Comparison of ENCODE assay signal across 8 cellular contexts in the genomic region with DNA sequence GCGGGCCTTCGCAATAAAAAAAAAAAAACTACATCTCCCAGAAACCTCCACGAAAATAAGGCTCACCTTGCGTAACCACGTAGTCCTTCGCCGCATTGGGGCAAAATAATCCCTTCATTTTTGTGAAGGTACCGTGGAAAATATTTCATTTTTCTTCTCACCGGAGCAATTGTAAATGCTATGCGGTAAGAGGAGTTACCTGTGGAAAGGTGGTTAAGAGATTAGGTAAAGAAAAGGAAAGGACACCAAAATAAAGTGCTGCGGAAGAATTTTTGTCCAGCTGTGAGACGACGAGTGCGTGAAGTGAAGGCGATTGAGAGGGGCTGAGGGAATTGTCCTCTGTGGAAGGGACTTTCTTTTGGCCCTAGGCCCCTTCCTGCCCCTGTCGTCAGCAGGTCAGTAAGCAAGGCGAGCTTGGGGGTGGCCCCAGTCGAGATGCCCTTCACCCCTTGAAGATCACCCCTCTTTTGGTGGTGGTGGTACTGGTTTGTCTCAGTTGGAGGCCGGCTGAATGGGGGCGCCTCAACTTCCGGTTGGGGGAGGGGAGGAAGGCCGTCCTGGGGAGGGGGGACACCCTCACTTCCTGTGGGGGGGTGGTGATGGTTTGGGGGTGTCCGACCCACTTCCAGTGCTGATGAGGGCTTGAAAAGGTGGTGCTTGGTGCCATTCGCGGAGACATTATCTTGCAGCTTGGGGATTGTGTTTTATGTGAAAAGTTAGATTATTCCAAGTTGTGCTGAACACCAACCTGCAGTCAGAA. TPM values are rescaled to one million over a fixed set of nuclear protein-coding genes. Genes with fewer than 3 reads are reported as not detected.
DNase-seq lines count a peak whose midpoint lies in the region; ATAC-seq and TF ChIP-seq lines count a peak whose summit lies in the region.

A gene (plus strand): TSS at position 279 of the 760 bp plus-strand sequence. CDS start 37,520 bp downstream, outside the sequence.

- H3K9ac ChIP-seq in BLaER1, result peak within 1 kb of the TSS; percentile 90

- POLR2A ChIA-PET in activated CD4-positive, alpha-beta memory T cell treated with anti-CD3 and anti-CD28 coated beads, Interleukin-2, amount 10 ng/mL, durations not matched to agents 7 days and 5 days (lab: Charles Lee), result interaction anchor here (1.0 to 1.6 kb wide), 3 partner anchors 9 to 381 kb away, joined by 3 to 7 read pairs (median 6); no protein-coding TSS in a partner anchor

- peaks cover 32% of the 10 kb centered on the region for H3K4me1 Mint-ChIP-seq in activated CD4-positive, alpha-beta memory T cell treated with anti-CD3 and anti-CD28 coated beads, Interleukin-2, amount 10 ng/mL, durations not matched to agents 7 days and 5 days

- H4K20me1 ChIP-seq in BLaER1, result peaks cover 45% of the 10 kb centered on the region

- CTCF ChIA-PET in activated CD4-positive, alpha-beta memory T cell treated with anti-CD3 and anti-CD28 coated beads, Interleukin-2, amount 10 ng/mL, durations not matched to agents 7 days and 5 days (lab: Charles Lee), result interaction anchor here (0.7 to 2.3 kb wide), 3 partner anchors 75 to 447 kb away, joined by 3 to 9 read pairs (median 3); no protein-coding TSS in a partner anchor

- H3K27me3 ChIP-seq in BLaER1 (peaks cover 13% of the 10 kb centered on the region), lung (ENCODE audit: control insufficient read depth, insufficient read depth) (no peaks in the 10 kb centered on the region)

- peak within 1 kb of the TSS; percentile 94 for H3K4me2 ChIP-seq in BLaER1

- H3K4me3 ChIP-seq in BLaER1 (peak within 1 kb of the TSS; percentile 83), lung (peak within 1 kb of the TSS; percentile 90)

- H3K36me3 Mint-ChIP-seq in activated CD4-positive, alpha-beta memory T cell treated with anti-CD3 and anti-CD28 coated beads, Interleukin-2, amount 10 ng/mL, durations not matched to agents 7 days and 5 days (ENCODE audit: low read depth), result peaks cover 7% of the 10 kb centered on the region

- peak; percentile 44 for ATAC-seq in GM19324 (IDR thresholded peaks at IDR 0.05; ENCODE audit: low FRiP score, unreplicated experiment)
- ATAC-seq in HG03520 (IDR thresholded peaks at IDR 0.05; ENCODE audit: unreplicated experiment), result peak; percentile 23
- ATAC-seq in lung (ENCODE audit: insufficient read depth, low FRiP score), result no peak

- peaks cover 12% of the 10 kb centered on the region for H3K27me3 Mint-ChIP-seq in activated CD4-positive, alpha-beta memory T cell treated with anti-CD3 and anti-CD28 coated beads, Interleukin-2, amount 10 ng/mL, durations not matched to agents 7 days and 5 days

- 0 to 1% methylated on average over 23 to 25 of the region's 25 CpGs for WGBS in lung, 2 donors

- peak within 1 kb of the TSS; percentile 95 for H3K27ac Mint-ChIP-seq in activated CD4-positive, alpha-beta memory T cell treated with anti-CD3 and anti-CD28 coated beads, Interleukin-2, amount 10 ng/mL, durations not matched to agents 7 days and 5 days

- TF ChIP-seq CTCF in lung (IDR thresholded peaks at IDR 0.05; ENCODE audit: control extremely low read depth, extremely low read depth), result no peak

- peak within 1 kb of the TSS; percentile 97 for H3K4me3 Mint-ChIP-seq in activated CD4-positive, alpha-beta memory T cell treated with anti-CD3 and anti-CD28 coated beads, Interleukin-2, amount 10 ng/mL, durations not matched to agents 7 days and 5 days

- H3K4me1 ChIP-seq in BLaER1, result peaks cover 27% of the 10 kb centered on the region
- H3K4me1 ChIP-seq in lung (ENCODE audit: control insufficient read depth in 2 of 2, insufficient read depth in 2 of 2, low read length in 2 of 2), result peaks cover 3 to 19% of the 10 kb centered on the region in 2 donors

- DNase-seq in NCI-H82 treated with DMSO at 0.1 percent for 48 hours (lab: John Stamatoyannopoulos, UW; ENCODE audit: unreplicated experiment) (peak; percentile 87), lung (ENCODE audit: low spot score) (peak; percentile 64)
- peak; percentile 62 for DNase-seq in activated CD4-positive, alpha-beta memory T cell treated with anti-CD3 and anti-CD28 coated beads, Interleukin-2, amount 10 ng/mL, durations not matched to agents 7 days and 5 days
- DNase-seq in effector CD4-positive, alpha-beta T cell, result peak; percentile 32
- DNase-seq in stimulated activated CD4-positive, alpha-beta T cell treated with anti-CD3 and anti-CD28 coated beads, TNF-alpha, amount 100 ng/mL, for 4 hours (ENCODE audit: low read depth in 3 of 3), result peak in 2 of 3 experiments; percentile 33 to 44

- no peaks in the 10 kb centered on the region for H3K9me3 Mint-ChIP-seq in activated CD4-positive, alpha-beta memory T cell treated with anti-CD3 and anti-CD28 coated beads, Interleukin-2, amount 10 ng/mL, durations not matched to agents 7 days and 5 days

- no peaks in the 10 kb centered on the region for H3K9me3 ChIP-seq in BLaER1
- H3K9me3 ChIP-seq in lung (ENCODE audit: control insufficient read depth in 2 of 2, insufficient read depth in 1 of 2, low read length in 1 of 2), result no peaks in the 10 kb centered on the region

- H3K27ac ChIP-seq in BLaER1, result peak within 1 kb of the TSS; percentile 92
- peak within 1 kb of the TSS; percentile 98 for H3K27ac ChIP-seq in lung (ENCODE audit: low read depth in 1 of 2, low read length in 1 of 2)

- no peaks in the 10 kb centered on the region for H3K36me3 ChIP-seq in BLaER1
- H3K36me3 ChIP-seq in lung (ENCODE audit: control insufficient read depth in 2 of 2, insufficient read depth in 2 of 2, low read length in 2 of 2), result no peaks in the 10 kb centered on the region

RNA-seq across cellular contexts. Expression of the gene that starts here (rescaled TPM):
- total RNA-seq in activated CD4-positive, alpha-beta memory T cell treated with anti-CD3 and anti-CD28 coated beads, Interleukin-2, amount 10 ng/mL, durations not matched to agents 7 days and 5 days, result 10 to 100 TPM; 44.0 to 45.1 TPM
- 10 to 100 TPM; 32.9 to 63.9 TPM for total RNA-seq in lung
- 10 to 100 TPM; 12.7 to 13.9 TPM for polyA plus RNA-seq in lung

Comparison
In these comparisons a context has a peak if more than half of its experiments do, and no peak if none do; other contexts are left out.
1. DNase-seq: peak in every context shown above with its lines; median percentile 87 in NCI-H82 treated with DMSO at 0.1 percent for 48 hours; 64 in lung; 62 in activated CD4-positive, alpha-beta memory T cell treated with anti-CD3 and anti-CD28 coated beads, Interleukin-2, amount 10 ng/mL, durations not matched to agents 7 days and 5 days; 38 in stimulated activated CD4-positive, alpha-beta T cell treated with anti-CD3 and anti-CD28 coated beads, TNF-alpha, amount 100 ng/mL, for 4 hours; 32 in effector CD4-positive, alpha-beta T cell.